In the genomic region with DNA sequence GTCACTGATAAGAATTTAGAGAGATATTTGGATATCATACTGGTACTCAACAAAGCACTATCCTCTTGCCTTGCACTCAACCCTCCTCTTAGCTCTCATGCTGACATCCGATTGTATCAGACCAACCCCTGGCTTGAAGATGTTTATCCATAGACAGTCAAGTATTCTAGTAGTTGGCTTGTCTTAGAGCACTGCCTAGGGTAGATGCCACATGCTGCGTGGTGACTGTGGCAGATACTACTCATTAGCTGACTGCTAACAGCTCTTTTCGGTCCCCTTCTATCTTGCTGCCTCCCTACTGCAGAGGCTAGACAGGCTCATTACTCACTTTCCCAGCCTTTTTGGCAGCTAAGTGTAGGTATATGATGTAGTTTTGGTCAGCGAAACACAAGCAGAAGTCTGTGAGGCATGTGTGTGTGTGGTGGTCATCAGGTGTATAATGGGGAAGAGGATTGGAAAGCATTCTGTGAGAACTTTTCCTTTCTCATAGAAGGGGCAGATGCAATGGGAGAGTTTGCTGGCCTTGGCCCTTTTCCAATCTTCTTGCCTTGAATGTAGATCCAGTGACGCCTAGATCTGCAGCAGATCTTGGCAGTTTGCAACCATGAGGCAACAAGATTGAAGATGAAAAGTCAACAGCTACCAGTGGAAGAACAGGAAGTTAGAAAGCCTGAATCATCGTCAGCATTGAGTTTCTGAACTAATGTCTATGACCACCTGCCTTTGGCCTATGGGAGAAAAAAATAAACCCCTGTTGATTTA, we compare ENCODE assay signal across 1 cellular context.
TF ChIP-seq lines count a peak whose summit lies in the region.

No MANE protein-coding gene starts in this region.

TF ChIP-seq in GM12878, 131 proteins besides CTCF, POLR2A, EP300 and RAD21:
- TF ChIP-seq SP1 (IDR thresholded peaks at IDR 0.05; ENCODE audit: low read depth, low read length) (no peak), ZZZ3 (IDR thresholded peaks at IDR 0.05; ENCODE audit: control insufficient read depth, insufficient read length, low read depth) (no peak), MTA3 (IDR thresholded peaks at IDR 0.05; ENCODE audit: borderline replicate concordance, low read length) (0 out of 2 replicates have a peak, but pooled peaks have one; percentile 13), SMAD1 (IDR thresholded peaks at IDR 0.05; ENCODE audit: low read depth, partially characterized antibody) (no peak), SREBF2 (IDR thresholded peaks at IDR 0.05; ENCODE audit: low read length) (no peak), CREB1 (IDR thresholded peaks at IDR 0.05; ENCODE audit: low read depth) (peak; percentile 57; the same call in 1 of the 2 replicates), CREM (IDR thresholded peaks at IDR 0.05; ENCODE audit: low read depth) (peak; percentile 21; the same call in 1 of the 2 replicates), RFX5 (IDR thresholded peaks at IDR 0.05; ENCODE audit: low read depth, low read length) (no peak), NFXL1 (IDR thresholded peaks at IDR 0.05; ENCODE audit: borderline replicate concordance) (no peak), USF2 (IDR thresholded peaks at IDR 0.05; ENCODE audit: borderline replicate concordance, low read depth, low read length) (no peak), BRCA1 (IDR thresholded peaks at IDR 0.05; ENCODE audit: low read depth, low read length) (no peak), HDAC6 (IDR thresholded peaks at IDR 0.05; ENCODE audit: unreplicated experiment) (no peak), TARDBP (IDR thresholded peaks at IDR 0.05; ENCODE audit: borderline replicate concordance) (no peak), NRF1 (conservative IDR thresholded peaks at IDR 0.05; ENCODE audit: low read depth, low read length) (no peak), POLR2AphosphoS2 (IDR thresholded peaks at IDR 0.05; ENCODE audit: low read depth, low read length) (no peak), FOXK2 (IDR thresholded peaks at IDR 0.05) (no peak), ZNF24 (IDR thresholded peaks at IDR 0.05) (no peak), ZNF207 (IDR thresholded peaks at IDR 0.05; ENCODE audit: borderline replicate concordance) (no peak), MEF2B (IDR thresholded peaks at IDR 0.05; ENCODE audit: partially characterized antibody, poor library complexity, severe bottlenecking) (no peak), CHD4 (IDR thresholded peaks at IDR 0.05) (no peak), DPF2 (IDR thresholded peaks at IDR 0.05) (no peak)
- TF ChIP-seq, protein P1, sequence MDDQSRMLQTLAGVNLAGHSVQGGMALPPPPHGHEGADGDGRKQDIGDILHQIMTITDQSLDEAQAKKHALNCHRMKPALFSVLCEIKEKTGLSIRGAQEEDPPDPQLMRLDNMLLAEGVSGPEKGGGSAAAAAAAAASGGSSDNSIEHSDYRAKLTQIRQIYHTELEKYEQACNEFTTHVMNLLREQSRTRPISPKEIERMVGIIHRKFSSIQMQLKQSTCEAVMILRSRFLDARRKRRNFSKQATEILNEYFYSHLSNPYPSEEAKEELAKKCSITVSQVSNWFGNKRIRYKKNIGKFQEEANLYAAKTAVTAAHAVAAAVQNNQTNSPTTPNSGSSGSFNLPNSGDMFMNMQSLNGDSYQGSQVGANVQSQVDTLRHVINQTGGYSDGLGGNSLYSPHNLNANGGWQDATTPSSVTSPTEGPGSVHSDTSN (IDR thresholded peaks at IDR 0.05; ENCODE audit: insufficient replicate concordance, low read depth, low read length): no peak
- TF ChIP-seq, protein P2, sequence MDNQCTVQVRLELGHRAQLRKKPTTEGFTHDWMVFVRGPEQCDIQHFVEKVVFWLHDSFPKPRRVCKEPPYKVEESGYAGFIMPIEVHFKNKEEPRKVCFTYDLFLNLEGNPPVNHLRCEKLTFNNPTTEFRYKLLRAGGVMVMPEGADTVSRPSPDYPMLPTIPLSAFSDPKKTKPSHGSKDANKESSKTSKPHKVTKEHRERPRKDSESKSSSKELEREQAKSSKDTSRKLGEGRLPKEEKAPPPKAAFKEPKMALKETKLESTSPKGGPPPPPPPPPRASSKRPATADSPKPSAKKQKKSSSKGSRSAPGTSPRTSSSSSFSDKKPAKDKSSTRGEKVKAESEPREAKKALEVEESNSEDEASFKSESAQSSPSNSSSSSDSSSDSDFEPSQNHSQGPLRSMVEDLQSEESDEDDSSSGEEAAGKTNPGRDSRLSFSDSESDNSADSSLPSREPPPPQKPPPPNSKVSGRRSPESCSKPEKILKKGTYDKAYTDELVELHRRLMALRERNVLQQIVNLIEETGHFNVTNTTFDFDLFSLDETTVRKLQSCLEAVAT (IDR thresholded peaks at IDR 0.05): no peak; the same call in 1 of the 2 replicates
- TF ChIP-seq, protein P3, sequence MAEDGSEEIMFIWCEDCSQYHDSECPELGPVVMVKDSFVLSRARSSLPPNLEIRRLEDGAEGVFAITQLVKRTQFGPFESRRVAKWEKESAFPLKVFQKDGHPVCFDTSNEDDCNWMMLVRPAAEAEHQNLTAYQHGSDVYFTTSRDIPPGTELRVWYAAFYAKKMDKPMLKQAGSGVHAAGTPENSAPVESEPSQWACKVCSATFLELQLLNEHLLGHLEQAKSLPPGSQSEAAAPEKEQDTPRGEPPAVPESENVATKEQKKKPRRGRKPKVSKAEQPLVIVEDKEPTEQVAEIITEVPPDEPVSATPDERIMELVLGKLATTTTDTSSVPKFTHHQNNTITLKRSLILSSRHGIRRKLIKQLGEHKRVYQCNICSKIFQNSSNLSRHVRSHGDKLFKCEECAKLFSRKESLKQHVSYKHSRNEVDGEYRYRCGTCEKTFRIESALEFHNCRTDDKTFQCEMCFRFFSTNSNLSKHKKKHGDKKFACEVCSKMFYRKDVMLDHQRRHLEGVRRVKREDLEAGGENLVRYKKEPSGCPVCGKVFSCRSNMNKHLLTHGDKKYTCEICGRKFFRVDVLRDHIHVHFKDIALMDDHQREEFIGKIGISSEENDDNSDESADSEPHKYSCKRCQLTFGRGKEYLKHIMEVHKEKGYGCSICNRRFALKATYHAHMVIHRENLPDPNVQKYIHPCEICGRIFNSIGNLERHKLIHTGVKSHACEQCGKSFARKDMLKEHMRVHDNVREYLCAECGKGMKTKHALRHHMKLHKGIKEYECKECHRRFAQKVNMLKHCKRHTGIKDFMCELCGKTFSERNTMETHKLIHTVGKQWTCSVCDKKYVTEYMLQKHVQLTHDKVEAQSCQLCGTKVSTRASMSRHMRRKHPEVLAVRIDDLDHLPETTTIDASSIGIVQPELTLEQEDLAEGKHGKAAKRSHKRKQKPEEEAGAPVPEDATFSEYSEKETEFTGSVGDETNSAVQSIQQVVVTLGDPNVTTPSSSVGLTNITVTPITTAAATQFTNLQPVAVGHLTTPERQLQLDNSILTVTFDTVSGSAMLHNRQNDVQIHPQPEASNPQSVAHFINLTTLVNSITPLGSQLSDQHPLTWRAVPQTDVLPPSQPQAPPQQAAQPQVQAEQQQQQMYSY (CRISPR knock-in tag; IDR thresholded peaks at IDR 0.05): no peak
- TF ChIP-seq, protein P4, sequence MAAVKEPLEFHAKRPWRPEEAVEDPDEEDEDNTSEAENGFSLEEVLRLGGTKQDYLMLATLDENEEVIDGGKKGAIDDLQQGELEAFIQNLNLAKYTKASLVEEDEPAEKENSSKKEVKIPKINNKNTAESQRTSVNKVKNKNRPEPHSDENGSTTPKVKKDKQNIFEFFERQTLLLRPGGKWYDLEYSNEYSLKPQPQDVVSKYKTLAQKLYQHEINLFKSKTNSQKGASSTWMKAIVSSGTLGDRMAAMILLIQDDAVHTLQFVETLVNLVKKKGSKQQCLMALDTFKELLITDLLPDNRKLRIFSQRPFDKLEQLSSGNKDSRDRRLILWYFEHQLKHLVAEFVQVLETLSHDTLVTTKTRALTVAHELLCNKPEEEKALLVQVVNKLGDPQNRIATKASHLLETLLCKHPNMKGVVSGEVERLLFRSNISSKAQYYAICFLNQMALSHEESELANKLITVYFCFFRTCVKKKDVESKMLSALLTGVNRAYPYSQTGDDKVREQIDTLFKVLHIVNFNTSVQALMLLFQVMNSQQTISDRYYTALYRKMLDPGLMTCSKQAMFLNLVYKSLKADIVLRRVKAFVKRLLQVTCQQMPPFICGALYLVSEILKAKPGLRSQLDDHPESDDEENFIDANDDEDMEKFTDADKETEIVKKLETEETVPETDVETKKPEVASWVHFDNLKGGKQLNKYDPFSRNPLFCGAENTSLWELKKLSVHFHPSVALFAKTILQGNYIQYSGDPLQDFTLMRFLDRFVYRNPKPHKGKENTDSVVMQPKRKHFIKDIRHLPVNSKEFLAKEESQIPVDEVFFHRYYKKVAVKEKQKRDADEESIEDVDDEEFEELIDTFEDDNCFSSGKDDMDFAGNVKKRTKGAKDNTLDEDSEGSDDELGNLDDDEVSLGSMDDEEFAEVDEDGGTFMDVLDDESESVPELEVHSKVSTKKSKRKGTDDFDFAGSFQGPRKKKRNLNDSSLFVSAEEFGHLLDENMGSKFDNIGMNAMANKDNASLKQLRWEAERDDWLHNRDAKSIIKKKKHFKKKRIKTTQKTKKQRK (IDR thresholded peaks at IDR 0.05; ENCODE audit: low read depth, low read length): no peak
TF ChIP-seq in GM12878: peak in this region for 3.
